In the genomic region with DNA sequence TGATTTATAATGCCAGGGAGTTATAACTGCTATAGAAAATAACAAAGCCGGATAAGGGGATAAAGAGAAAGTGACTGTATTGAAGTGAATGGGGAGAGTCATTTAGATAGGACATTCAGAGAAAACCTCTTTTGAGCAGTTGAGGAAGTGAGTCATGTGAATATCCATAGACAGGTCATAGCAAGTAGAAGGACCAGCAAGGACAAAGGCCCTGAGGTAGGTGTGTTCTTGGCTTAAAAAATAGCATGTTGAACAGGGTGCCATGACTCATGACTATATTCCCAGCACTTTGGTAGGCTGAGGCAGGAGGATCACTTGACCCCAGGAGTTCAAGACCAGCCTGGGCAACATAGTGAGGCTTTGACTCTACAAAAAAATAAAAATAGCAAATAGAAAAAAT, we compare ENCODE assay signal across 16 cellular contexts. TPM values are rescaled to one million over a fixed set of nuclear protein-coding genes. Genes with fewer than 3 reads are reported as not detected.
A peak's percentile ranks its signal among the peaks of the same experiment; 100 is the strongest.
DNase-seq lines count a peak whose midpoint lies in the region; TF ChIP-seq lines count a peak whose summit lies in the region.
"Had no signal": no experiment of that assay in that cellular context is flagged by ENCODE, and none has a peak within 500 bp of the region (broad histone marks: within the 10 kb centered on the region; RNA-seq: fewer than 3 reads in every experiment).

No MANE protein-coding gene starts in this region.

- TF ChIP-seq CTCF in HFFc6 (IDR thresholded peaks at IDR 0.05) = no peak

- H3K9me3 Mint-ChIP-seq in HFFc6 = no peaks in the 10 kb centered on the region
- H3K9me3 Mint-ChIP-seq: naive thymus-derived CD8-positive, alpha-beta T cell had no signal

- peak overlapping the region; percentile 53 for H3K27ac ChIP-seq in SJSA1
- H3K27ac ChIP-seq: 22Rv1, PC-9 had no signal

- H3K36me3 Mint-ChIP-seq in HFFc6 (ENCODE audit: low read depth) = no peaks in the 10 kb centered on the region
- H3K36me3 Mint-ChIP-seq: naive thymus-derived CD8-positive, alpha-beta T cell had no signal

- H3K9me3 ChIP-seq in SJSA1 (replicated peaks) = no peaks in the 10 kb centered on the region

- peaks cover 61% of the 10 kb centered on the region for H3K4me1 Mint-ChIP-seq in HFFc6 (ENCODE audit: low read depth)

- peak overlapping the region; percentile 46; the same call in 1 of the 2 replicates for H3K4me3 Mint-ChIP-seq in HFFc6
- H3K4me3 Mint-ChIP-seq: naive thymus-derived CD8-positive, alpha-beta T cell had no signal

- peaks cover 35% of the 10 kb centered on the region for H3K4me1 ChIP-seq in SJSA1 (replicated peaks)

- no peak overlapping the region for H3K4me3 ChIP-seq in SJSA1
- H3K4me3 ChIP-seq: coronary artery, PC-9 had no signal

- peak; percentile 38 for DNase-seq in DMS53 (lab: John Stamatoyannopoulos, UW)
- DNase-seq in DMS53 treated with DMSO at 0.1 percent for 48 hours (lab: John Stamatoyannopoulos, UW; ENCODE audit: unreplicated experiment) = no peak
- DNase-seq in HFFc6 = no peak
- peak in 1 of 2 experiments; percentile 14 for DNase-seq in SJSA1 (ENCODE audit: low read depth in 1 of 2, low spot score in 2 of 2)
- DNase-seq in iris pigment epithelial cell (ENCODE audit: low read depth) = peak; percentile 16
- no peak for DNase-seq in stimulated activated naive CD4-positive, alpha-beta T cell (lab: John Stamatoyannopoulos, UW)
- no peak for DNase-seq in GM19240 (ENCODE audit: insufficient read length, low spot score)
- DNase-seq in NCI-H2081 (lab: John Stamatoyannopoulos, UW) = no peak
- DNase-seq: anterior cingulate cortex; C1 segment of cervical spinal cord; DND-41; naive thymus-derived CD8-positive, alpha-beta T cell; NCI-H146; PC-9 had no signal

- no peaks in the 10 kb centered on the region for H3K36me3 ChIP-seq in SJSA1

- no peaks in the 10 kb centered on the region for H3K27me3 ChIP-seq in SJSA1 (replicated peaks)

- H3K27me3 Mint-ChIP-seq in HFFc6 (ENCODE audit: insufficient read depth) = no peaks in the 10 kb centered on the region
- H3K27me3 Mint-ChIP-seq: naive thymus-derived CD8-positive, alpha-beta T cell had no signal

- H3K27ac Mint-ChIP-seq in HFFc6 = peak overlapping the region; percentile 69

RNA-seq across cellular contexts. Expression of gene RAP1B, which starts 51.5 kb away (rescaled TPM):
- total RNA-seq in HFFc6 (2021; fragmentation: NEBNext Ultra II Directional; extraction: Animal tissue kit (Norgen Biotek cat#: 25700)) = 100 to 1,000 TPM; 179 to 221 (median 213) TPM
- total RNA-seq in SJSA1 (2014; rRNA removed; shearing (Covaris generic)) = 257 and 334 TPM in 2 replicates

Comparison
In these comparisons a context has a peak if more than half of its experiments do, and no peak if none do; other contexts are left out.
1. DNase-seq: peak in DMS53 (single experiment) and iris pigment epithelial cell (single experiment); none in DMS53 treated with DMSO at 0.1 percent for 48 hours (single experiment), HFFc6 (single experiment), stimulated activated naive CD4-positive, alpha-beta T cell (0 of 6), GM19240 (single experiment) and NCI-H2081 (0 of 2).